Comparison of ENCODE assay signal across 9 cellular contexts in genomic region chr2:95062716-95063400, GRCh38. TPM values are rescaled to one million over a fixed set of nuclear protein-coding genes. Genes with fewer than 3 reads are reported as not detected.
A peak's percentile ranks its signal among the peaks of the same experiment; 100 is the strongest.
DNase-seq lines count a peak whose midpoint lies in the region; ATAC-seq, FAIRE-seq and TF ChIP-seq lines count a peak whose summit lies in the region.
"Had no signal": no experiment of that assay in that cellular context is flagged by ENCODE, and none has a peak within 500 bp of the region (broad histone marks: within the 10 kb centered on the region; RNA-seq: fewer than 3 reads in every experiment).

No MANE protein-coding gene starts in this region.

- ATAC-seq in GM21390 (IDR thresholded peaks at IDR 0.05; ENCODE audit: unreplicated experiment): peak; percentile 79

- TF ChIP-seq CTCF in NB4 (IDR thresholded peaks at IDR 0.05; ENCODE audit: low read depth, low read length) (no peak), glutamatergic neuron (IDR thresholded peaks at IDR 0.05; ENCODE audit: partially characterized antibody, unreplicated experiment) (no peak), osteoblast (IDR thresholded peaks at IDR 0.05; ENCODE audit: extremely low read depth, low read depth, low read length) (no peak)

- H4K20me1 ChIP-seq in osteoblast (ENCODE audit: insufficient read depth, low read length): no peaks in the 10 kb centered on the region

- no peaks in the 10 kb centered on the region for H3K36me3 Mint-ChIP-seq in glutamatergic neuron (ENCODE audit: unreplicated experiment)

- TF ChIP-seq POLR2A in NB4 (IDR thresholded peaks at IDR 0.05; ENCODE audit: extremely low read depth, insufficient read length): no peak

- peak; percentile 55 for FAIRE-seq in GM18507 (lab: Jason Lieb, UNC)
- FAIRE-seq: endometrium had no signal

- H3K27ac ChIP-seq in osteoblast (ENCODE audit: low read depth, low read length): no peak overlapping the region

- H3K4me3 Mint-ChIP-seq in glutamatergic neuron (ENCODE audit: unreplicated experiment): peak overlapping the region; percentile 36

- H3K4me1 Mint-ChIP-seq in glutamatergic neuron (ENCODE audit: low read depth, unreplicated experiment): peaks cover 9% of the 10 kb centered on the region

- no peaks in the 10 kb centered on the region for H3K27me3 Mint-ChIP-seq in glutamatergic neuron (ENCODE audit: unreplicated experiment)

- no peaks in the 10 kb centered on the region for H3K9me3 ChIP-seq in osteoblast (ENCODE audit: low read depth, low read length)

- H3K27ac Mint-ChIP-seq in glutamatergic neuron (ENCODE audit: unreplicated experiment): peak overlapping the region; percentile 17

- H3K27me3 ChIP-seq in osteoblast (ENCODE audit: insufficient read depth, low read length): peaks cover 15% of the 10 kb centered on the region

- no peaks in the 10 kb centered on the region for H3K4me1 ChIP-seq in osteoblast (ENCODE audit: insufficient read depth, low read length)

- H3K4me2 ChIP-seq in osteoblast (ENCODE audit: insufficient read depth, low read length): no peak overlapping the region

- DNase-seq in GM18507 (ENCODE audit: extremely low spot score, insufficient read length, low read depth) (no peak), NB4 (ENCODE audit: low read depth) (peak; percentile 23), glutamatergic neuron (no peak), NCI-H226 (no peak), osteoblast (ENCODE audit: insufficient read length, low spot score, missing footprints) (no peak)
- DNase-seq in stimulated activated CD4-positive, alpha-beta T cell treated with anti-CD3 and anti-CD28 coated beads, Interleukin-2, amount 100 ng/mL, for 24 hours: no peak

- H3K9me3 Mint-ChIP-seq in glutamatergic neuron (ENCODE audit: unreplicated experiment): peaks cover 6% of the 10 kb centered on the region

- H2AFZ ChIP-seq in osteoblast (ENCODE audit: low read length): no peak overlapping the region

- H3K4me3 ChIP-seq in NB4 (ENCODE audit: low read depth, low read length): no peak overlapping the region
- H3K4me3 ChIP-seq in osteoblast (ENCODE audit: insufficient read depth, low read length): no peak overlapping the region

- no peaks in the 10 kb centered on the region for H3K36me3 ChIP-seq in osteoblast (ENCODE audit: insufficient read depth, low read length)

- H3K79me2 ChIP-seq in osteoblast (ENCODE audit: insufficient read depth, low read length): no peaks in the 10 kb centered on the region

RNA-seq across cellular contexts. Expression of gene MAL, which starts 37.4 kb away (rescaled TPM):
- total RNA-seq in glutamatergic neuron (ENCODE audit: unreplicated experiment) (9.0 TPM), osteoblast (not detected in 2 replicates)
- total RNA-seq: LHCN-M2 had no signal

RNA-seq across cellular contexts. Expression of gene MRPS5, which starts 58.8 kb away (rescaled TPM):
- total RNA-seq in glutamatergic neuron (ENCODE audit: unreplicated experiment) (68.7 TPM), osteoblast (27.1 and 29.2 TPM in 2 replicates)

Comparison
In these comparisons a context has a peak if more than half of its experiments do, and no peak if none do; other contexts are left out.
1. RNA of gene MAL, which starts 37.4 kb away (total RNA-seq): 9.0 TPM in glutamatergic neuron (single experiment); not detected in osteoblast; every median in the first group is over 10 times any median in the second.